Comparison of ENCODE assay signal across 1 cellular context in genomic region chr20:13581451-13581850, GRCh38.
TF ChIP-seq lines count a peak whose summit lies in the region.

No MANE protein-coding gene starts in this region.

TF ChIP-seq in K562, 482 proteins besides CTCF, POLR2A, EP300 and RAD21 (continued from another document):
- TF ChIP-seq E2F4 (CRISPR knock-in tag; IDR thresholded peaks at IDR 0.05; ENCODE audit: low read depth) (no peak), RBM14 (IDR thresholded peaks at IDR 0.05; ENCODE audit: borderline replicate concordance, insufficient read depth, low read depth, low read length) (no peak), CREM (IDR thresholded peaks at IDR 0.05; ENCODE audit: low read depth) (0 out of 2 replicates have a peak, but pooled peaks have one; percentile 13), ZNF696 (CRISPR knock-in tag; conservative IDR thresholded peaks at IDR 0.05) (no peak)
- TF ChIP-seq, protein P1, sequence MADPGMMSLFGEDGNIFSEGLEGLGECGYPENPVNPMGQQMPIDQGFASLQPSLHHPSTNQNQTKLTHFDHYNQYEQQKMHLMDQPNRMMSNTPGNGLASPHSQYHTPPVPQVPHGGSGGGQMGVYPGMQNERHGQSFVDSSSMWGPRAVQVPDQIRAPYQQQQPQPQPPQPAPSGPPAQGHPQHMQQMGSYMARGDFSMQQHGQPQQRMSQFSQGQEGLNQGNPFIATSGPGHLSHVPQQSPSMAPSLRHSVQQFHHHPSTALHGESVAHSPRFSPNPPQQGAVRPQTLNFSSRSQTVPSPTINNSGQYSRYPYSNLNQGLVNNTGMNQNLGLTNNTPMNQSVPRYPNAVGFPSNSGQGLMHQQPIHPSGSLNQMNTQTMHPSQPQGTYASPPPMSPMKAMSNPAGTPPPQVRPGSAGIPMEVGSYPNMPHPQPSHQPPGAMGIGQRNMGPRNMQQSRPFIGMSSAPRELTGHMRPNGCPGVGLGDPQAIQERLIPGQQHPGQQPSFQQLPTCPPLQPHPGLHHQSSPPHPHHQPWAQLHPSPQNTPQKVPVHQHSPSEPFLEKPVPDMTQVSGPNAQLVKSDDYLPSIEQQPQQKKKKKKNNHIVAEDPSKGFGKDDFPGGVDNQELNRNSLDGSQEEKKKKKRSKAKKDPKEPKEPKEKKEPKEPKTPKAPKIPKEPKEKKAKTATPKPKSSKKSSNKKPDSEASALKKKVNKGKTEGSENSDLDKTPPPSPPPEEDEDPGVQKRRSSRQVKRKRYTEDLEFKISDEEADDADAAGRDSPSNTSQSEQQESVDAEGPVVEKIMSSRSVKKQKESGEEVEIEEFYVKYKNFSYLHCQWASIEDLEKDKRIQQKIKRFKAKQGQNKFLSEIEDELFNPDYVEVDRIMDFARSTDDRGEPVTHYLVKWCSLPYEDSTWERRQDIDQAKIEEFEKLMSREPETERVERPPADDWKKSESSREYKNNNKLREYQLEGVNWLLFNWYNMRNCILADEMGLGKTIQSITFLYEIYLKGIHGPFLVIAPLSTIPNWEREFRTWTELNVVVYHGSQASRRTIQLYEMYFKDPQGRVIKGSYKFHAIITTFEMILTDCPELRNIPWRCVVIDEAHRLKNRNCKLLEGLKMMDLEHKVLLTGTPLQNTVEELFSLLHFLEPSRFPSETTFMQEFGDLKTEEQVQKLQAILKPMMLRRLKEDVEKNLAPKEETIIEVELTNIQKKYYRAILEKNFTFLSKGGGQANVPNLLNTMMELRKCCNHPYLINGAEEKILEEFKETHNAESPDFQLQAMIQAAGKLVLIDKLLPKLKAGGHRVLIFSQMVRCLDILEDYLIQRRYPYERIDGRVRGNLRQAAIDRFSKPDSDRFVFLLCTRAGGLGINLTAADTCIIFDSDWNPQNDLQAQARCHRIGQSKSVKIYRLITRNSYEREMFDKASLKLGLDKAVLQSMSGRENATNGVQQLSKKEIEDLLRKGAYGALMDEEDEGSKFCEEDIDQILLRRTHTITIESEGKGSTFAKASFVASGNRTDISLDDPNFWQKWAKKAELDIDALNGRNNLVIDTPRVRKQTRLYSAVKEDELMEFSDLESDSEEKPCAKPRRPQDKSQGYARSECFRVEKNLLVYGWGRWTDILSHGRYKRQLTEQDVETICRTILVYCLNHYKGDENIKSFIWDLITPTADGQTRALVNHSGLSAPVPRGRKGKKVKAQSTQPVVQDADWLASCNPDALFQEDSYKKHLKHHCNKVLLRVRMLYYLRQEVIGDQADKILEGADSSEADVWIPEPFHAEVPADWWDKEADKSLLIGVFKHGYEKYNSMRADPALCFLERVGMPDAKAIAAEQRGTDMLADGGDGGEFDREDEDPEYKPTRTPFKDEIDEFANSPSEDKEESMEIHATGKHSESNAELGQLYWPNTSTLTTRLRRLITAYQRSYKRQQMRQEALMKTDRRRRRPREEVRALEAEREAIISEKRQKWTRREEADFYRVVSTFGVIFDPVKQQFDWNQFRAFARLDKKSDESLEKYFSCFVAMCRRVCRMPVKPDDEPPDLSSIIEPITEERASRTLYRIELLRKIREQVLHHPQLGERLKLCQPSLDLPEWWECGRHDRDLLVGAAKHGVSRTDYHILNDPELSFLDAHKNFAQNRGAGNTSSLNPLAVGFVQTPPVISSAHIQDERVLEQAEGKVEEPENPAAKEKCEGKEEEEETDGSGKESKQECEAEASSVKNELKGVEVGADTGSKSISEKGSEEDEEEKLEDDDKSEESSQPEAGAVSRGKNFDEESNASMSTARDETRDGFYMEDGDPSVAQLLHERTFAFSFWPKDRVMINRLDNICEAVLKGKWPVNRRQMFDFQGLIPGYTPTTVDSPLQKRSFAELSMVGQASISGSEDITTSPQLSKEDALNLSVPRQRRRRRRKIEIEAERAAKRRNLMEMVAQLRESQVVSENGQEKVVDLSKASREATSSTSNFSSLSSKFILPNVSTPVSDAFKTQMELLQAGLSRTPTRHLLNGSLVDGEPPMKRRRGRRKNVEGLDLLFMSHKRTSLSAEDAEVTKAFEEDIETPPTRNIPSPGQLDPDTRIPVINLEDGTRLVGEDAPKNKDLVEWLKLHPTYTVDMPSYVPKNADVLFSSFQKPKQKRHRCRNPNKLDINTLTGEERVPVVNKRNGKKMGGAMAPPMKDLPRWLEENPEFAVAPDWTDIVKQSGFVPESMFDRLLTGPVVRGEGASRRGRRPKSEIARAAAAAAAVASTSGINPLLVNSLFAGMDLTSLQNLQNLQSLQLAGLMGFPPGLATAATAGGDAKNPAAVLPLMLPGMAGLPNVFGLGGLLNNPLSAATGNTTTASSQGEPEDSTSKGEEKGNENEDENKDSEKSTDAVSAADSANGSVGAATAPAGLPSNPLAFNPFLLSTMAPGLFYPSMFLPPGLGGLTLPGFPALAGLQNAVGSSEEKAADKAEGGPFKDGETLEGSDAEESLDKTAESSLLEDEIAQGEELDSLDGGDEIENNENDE (IDR thresholded peaks at IDR 0.05; ENCODE audit: low read depth, low read length): no peak
